ENCODE assay signal across 21 cellular contexts in the genomic region with DNA sequence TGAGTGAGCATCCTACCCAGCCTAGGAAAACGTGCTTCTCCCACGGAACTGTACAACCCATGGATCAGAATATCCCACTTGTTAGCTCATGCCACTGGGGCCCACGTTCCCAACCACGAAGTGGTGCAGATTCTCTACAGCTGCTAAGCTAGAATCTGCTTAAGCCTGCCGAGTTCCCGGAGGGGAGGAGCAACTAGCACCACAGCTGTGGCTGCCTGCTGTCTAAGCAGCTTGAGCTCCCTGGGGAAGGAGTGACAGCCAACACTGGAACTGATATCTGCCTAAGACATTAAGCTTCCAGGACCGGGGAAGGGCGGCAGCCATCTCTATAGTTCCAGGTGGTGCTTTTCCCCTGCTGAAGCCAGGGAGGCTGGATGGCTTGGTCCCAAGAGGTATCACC.
DNase-seq lines count a peak whose midpoint lies in the region; ATAC-seq and TF ChIP-seq lines count a peak whose summit lies in the region.
"Had no signal": no experiment of that assay in that cellular context is flagged by ENCODE, and none has a peak within 500 bp of the region (broad histone marks: within the 10 kb centered on the region; RNA-seq: fewer than 3 reads in every experiment).

No MANE protein-coding gene starts in this region.

- no peaks in the 10 kb centered on the region for H3K9me3 ChIP-seq in right atrium auricular region
- peaks cover 5% of the 10 kb centered on the region for H3K9me3 ChIP-seq in endodermal cell (ENCODE audit: control insufficient read depth, low read length)
- H3K9me3 ChIP-seq: BLaER1, MG63, SJSA1 had no signal

- no peak overlapping the region for H3K27ac ChIP-seq in right atrium auricular region
- no peak overlapping the region for H3K27ac ChIP-seq in endodermal cell (ENCODE audit: low read depth, low read length)
- H3K27ac ChIP-seq: BLaER1, HL-60, SJSA1 had no signal

- no peaks in the 10 kb centered on the region for H3K27me3 ChIP-seq in right atrium auricular region
- H3K27me3 ChIP-seq in endodermal cell (ENCODE audit: control insufficient read depth, insufficient read depth, low read length, poor library complexity, severe bottlenecking): no peaks in the 10 kb centered on the region
- H3K27me3 ChIP-seq: BLaER1, MG63 had no signal

- H3K4me3 ChIP-seq in right atrium auricular region (no peak overlapping the region), endodermal cell (ENCODE audit: low read length) (no peak overlapping the region)
- H3K4me3 ChIP-seq: BLaER1, MG63, SJSA1 had no signal

- no peak overlapping the region for H3K4me3 Mint-ChIP-seq in endodermal cell
- H3K4me3 Mint-ChIP-seq: CD4-positive, alpha-beta memory T cell; IgD-negative memory B cell; T-helper 2 cell treated with Interferon-gamma antibody and Interleukin-4, amounts not matched to agents 5 μg/mL and 100 μg/mL, for 36 hours had no signal

- H3K4me1 ChIP-seq in right atrium auricular region (no peaks in the 10 kb centered on the region), endodermal cell (ENCODE audit: control insufficient read depth, insufficient read depth, low read length) (peaks cover 3% of the 10 kb centered on the region)
- H3K4me1 ChIP-seq: BLaER1 had no signal

- H3K36me3 Mint-ChIP-seq in endodermal cell (ENCODE audit: low read depth): no peaks in the 10 kb centered on the region
- H3K36me3 Mint-ChIP-seq: CD4-positive, alpha-beta memory T cell; IgD-negative memory B cell had no signal

- intact Hi-C loops in Right ventricle myocardium inferior (cut with DNase I): no loop called here

- no peak overlapping the region for H3K27ac Mint-ChIP-seq in endodermal cell
- H3K27ac Mint-ChIP-seq: CD4-positive, alpha-beta memory T cell; IgD-negative memory B cell; T-helper 2 cell treated with Interferon-gamma antibody and Interleukin-4, amounts not matched to agents 5 μg/mL and 100 μg/mL, for 36 hours had no signal

- H3K9me3 Mint-ChIP-seq in endodermal cell: no peaks in the 10 kb centered on the region

- no peaks in the 10 kb centered on the region for H3K36me3 ChIP-seq in right atrium auricular region
- H3K36me3 ChIP-seq in endodermal cell (ENCODE audit: control insufficient read depth, insufficient read depth, low read length): no peaks in the 10 kb centered on the region
- H3K36me3 ChIP-seq: BLaER1, MG63, SJSA1 had no signal

- H3K27me3 Mint-ChIP-seq in endodermal cell (ENCODE audit: insufficient read depth): peaks cover 18% of the 10 kb centered on the region
- H3K27me3 Mint-ChIP-seq: IgD-negative memory B cell had no signal

- H3K4me1 Mint-ChIP-seq in endodermal cell: no peaks in the 10 kb centered on the region
- H3K4me1 Mint-ChIP-seq: CD4-positive, alpha-beta memory T cell; IgD-negative memory B cell had no signal

- H3K9ac ChIP-seq in endodermal cell (ENCODE audit: extremely low read depth, low read length, poor library complexity, severe bottlenecking): no peak overlapping the region
- H3K9ac ChIP-seq: BLaER1 had no signal

- 81 to 98% methylated on average over 6 to 8 of the region's 8 CpGs for WGBS in endodermal cell (ENCODE audit: insufficient coverage in 1 of 2, insufficient read length in 1 of 2), 2 experiments

- TF ChIP-seq CTCF in right atrium auricular region (IDR thresholded peaks at IDR 0.05) (no peak), endodermal cell (conservative IDR thresholded peaks at IDR 0.05) (no peak)

- DNase-seq in Right ventricle myocardium inferior (ENCODE audit: missing footprints) (peak; percentile 45), right atrium auricular region (ENCODE audit: low spot score) (no peak), NCI-H69 (lab: John Stamatoyannopoulos, UW) (peak; percentile 51), endodermal cell (peak; percentile 69), DMS153 (lab: John Stamatoyannopoulos, UW) (no peak), NOMO-1 treated with DMSO at 0.1 percent for 48 hours (lab: John Stamatoyannopoulos, UW; ENCODE audit: unreplicated experiment) (no peak)
- DNase-seq: CD4-positive, alpha-beta memory T cell; Karpas-422; MG63; NCI-H1092; NCI-H146; NCI-H2029 treated with DMSO at 0.1 percent for 48 hours; NCI-H226; NCI-H526 had no signal

- ATAC-seq in Right ventricle myocardium inferior (no peak), GM21737 (IDR thresholded peaks at IDR 0.05; ENCODE audit: unreplicated experiment) (no peak), GM18858 (IDR thresholded peaks at IDR 0.05; ENCODE audit: unreplicated experiment) (no peak)

Comparison
In these comparisons a context has a peak if more than half of its experiments do, and no peak if none do; other contexts are left out.
1. DNase-seq: peak in Right ventricle myocardium inferior (single experiment), NCI-H69 (single experiment) and endodermal cell (single experiment); none in right atrium auricular region (single experiment), DMS153 (single experiment) and NOMO-1 treated with DMSO at 0.1 percent for 48 hours (single experiment).